In the genomic region with DNA sequence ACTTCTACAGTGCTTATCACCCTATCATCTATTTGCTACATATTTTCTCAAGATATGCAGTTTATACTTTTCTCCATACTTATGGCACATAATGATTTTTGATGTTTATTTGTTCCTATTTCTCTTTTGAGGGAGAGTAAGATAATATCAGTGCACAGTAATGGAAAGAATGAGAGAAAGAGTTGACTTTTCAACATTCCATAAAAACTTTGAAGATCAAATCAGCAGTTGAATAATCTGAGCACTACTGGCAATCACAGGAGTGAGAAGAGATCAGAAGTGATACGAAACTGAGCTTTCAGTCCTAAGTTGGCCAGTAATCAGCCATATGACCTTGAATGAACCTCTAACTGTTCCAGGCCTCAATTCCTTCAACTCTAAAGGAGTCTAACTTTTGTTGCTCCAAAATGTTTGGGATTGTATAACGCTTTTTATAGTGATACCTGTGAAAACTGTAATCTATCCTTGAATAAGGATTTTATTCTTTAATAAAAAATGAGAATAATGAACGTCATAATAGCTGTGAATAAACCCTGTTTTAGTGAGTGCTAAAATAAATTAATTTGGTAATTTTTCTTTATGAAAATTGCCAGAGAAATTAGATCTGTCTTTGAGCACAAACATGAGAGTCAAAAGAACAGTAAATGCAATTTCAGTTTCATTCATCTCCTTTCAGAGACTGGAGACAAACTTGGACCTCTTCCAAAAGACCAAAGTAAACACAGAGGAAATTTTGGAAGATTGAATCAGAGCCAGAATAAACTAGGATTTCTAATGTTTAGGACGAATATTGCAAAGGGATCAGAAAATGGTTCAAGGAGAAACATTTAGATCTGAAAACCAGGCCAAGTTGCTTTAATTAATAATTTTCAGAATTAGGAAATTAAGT, we compare ENCODE assay signal across 12 cellular contexts.
DNase-seq lines count a peak whose midpoint lies in the region; ATAC-seq and TF ChIP-seq lines count a peak whose summit lies in the region.
"Had no signal": no experiment of that assay in that cellular context is flagged by ENCODE, and none has a peak within 500 bp of the region (broad histone marks: within the 10 kb centered on the region; RNA-seq: fewer than 3 reads in every experiment).

No MANE protein-coding gene starts in this region.

- intact Hi-C loops in sciatic nerve (cut with DNase I), result no loop called here

- peak; percentile 48 for ATAC-seq in sciatic nerve
- ATAC-seq: heart left ventricle had no signal

- DNase-seq in DMS79 treated with DMSO at 0.1 percent for 48 hours (lab: John Stamatoyannopoulos, UW) (peak; percentile 52), DMS79 (lab: John Stamatoyannopoulos, UW) (no peak), NCI-H345 (lab: John Stamatoyannopoulos, UW) (peak; percentile 78), cardiac fibroblast (ENCODE audit: low read depth in 2 of 2) (peak; percentile 18 to 27), sciatic nerve (ENCODE audit: low spot score) (no peak), RKO (ENCODE audit: low spot score) (no peak), NCI-H510A (lab: John Stamatoyannopoulos, UW) (no peak)
- no peak for DNase-seq in stimulated activated CD4-positive, alpha-beta T cell treated with anti-CD3 and anti-CD28 coated beads, Interleukin-4, amount 100 ng/mL, for 1 hour
- DNase-seq: CD4-positive, CD25-positive, alpha-beta regulatory T cell; heart left ventricle; NCI-H510A treated with DMSO at 0.1 percent for 48 hours; stimulated activated CD4-positive, alpha-beta T cell treated with anti-CD3 and anti-CD28 coated beads, Interleukin-2, amount 100 ng/mL, for 24 hours had no signal

- no peak overlapping the region for H3K4me3 ChIP-seq in cardiac fibroblast (replicated peaks in 1 of 2; ENCODE audit: low read depth in 2 of 2, low read length in 2 of 2)
- H3K4me3 ChIP-seq: heart left ventricle had no signal

- TF ChIP-seq CTCF in cardiac fibroblast (IDR thresholded peaks at IDR 0.05; ENCODE audit: low read depth, low read length), result no peak

Comparison
In these comparisons a context has a peak if more than half of its experiments do, and no peak if none do; other contexts are left out.
1. DNase-seq: peak in DMS79 treated with DMSO at 0.1 percent for 48 hours (single experiment), NCI-H345 (single experiment) and cardiac fibroblast (2 of 2); none in DMS79 (single experiment), sciatic nerve (single experiment), stimulated activated CD4-positive, alpha-beta T cell treated with anti-CD3 and anti-CD28 coated beads, Interleukin-4, amount 100 ng/mL, for 1 hour (single experiment), RKO (single experiment) and NCI-H510A (single experiment).